8 cellular contexts compared by ENCODE assay signal in the genomic region with DNA sequence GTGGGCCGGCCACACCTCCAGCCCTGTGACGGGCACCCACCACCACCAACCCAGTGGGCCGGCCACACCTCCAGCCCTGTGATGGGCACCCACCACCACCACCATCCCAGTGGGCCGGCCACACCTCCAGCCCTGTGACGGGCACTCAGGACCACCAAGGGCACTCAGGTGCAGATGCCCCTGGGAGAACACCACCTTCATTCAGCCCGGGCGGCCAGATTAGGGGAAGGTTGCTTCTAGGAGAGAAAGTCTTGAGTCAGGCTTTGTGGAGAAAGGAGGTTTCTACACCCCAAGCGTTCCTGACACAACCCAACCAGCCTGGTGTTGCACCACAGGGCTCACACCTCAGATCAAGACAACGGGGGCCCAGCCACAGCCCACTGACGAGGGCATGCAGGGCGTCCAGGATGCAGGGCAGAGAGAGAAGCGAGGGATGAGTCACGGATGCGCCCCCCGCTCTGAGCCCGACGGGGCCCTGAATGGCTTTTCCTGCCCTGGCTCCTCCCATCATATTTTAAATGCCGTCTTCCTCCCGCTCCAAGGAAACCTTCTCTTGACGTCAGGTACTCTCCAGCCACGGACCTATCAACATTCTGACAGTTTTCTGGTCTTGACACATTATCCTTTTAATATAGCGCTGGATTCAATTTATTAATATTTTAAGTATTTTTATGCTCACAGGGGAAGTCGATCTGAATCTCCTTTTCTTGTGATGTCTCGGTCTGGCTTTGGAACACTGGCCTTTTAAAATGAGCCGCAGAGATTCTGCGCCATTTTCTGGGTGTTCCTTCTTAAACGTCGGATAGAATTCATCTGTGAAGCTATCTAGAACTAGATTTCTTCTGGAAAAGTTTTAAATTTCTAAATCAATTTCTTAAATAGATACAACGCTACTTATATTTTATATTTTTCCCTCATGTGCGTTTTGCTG.
DNase-seq lines count a peak whose midpoint lies in the region; ATAC-seq and TF ChIP-seq lines count a peak whose summit lies in the region.

No MANE protein-coding gene starts in this region.

- H3K4me1 ChIP-seq in DND-41 (ENCODE audit: insufficient read depth, low read length), result peaks cover 8% of the 10 kb centered on the region
- peaks cover 39% of the 10 kb centered on the region for H3K4me1 ChIP-seq in NT2/D1 (ENCODE audit: insufficient read depth, insufficient read length)

- no peak overlapping the region for H3K9ac ChIP-seq in DND-41 (ENCODE audit: low read depth, low read length)
- peak overlapping the region; percentile 74 for H3K9ac ChIP-seq in NT2/D1 (ENCODE audit: insufficient read length, low read depth)

- peak overlapping the region; percentile 43 for H3K4me2 ChIP-seq in DND-41 (ENCODE audit: insufficient read depth, low read length)

- peak; percentile 89 for ATAC-seq in DND-41 (ENCODE audit: insufficient read depth, low read depth)
- peak; percentile 59 for ATAC-seq in HG03521 (IDR thresholded peaks at IDR 0.05; ENCODE audit: unreplicated experiment)
- no peak for ATAC-seq in GM21528 (IDR thresholded peaks at IDR 0.05; ENCODE audit: low FRiP score, unreplicated experiment)

- DNase-seq in DND-41 (peak; percentile 64), NT2/D1 (ENCODE audit: low read depth, low spot score) (peak; percentile 85), activated T-cell treated with anti-CD3 and anti-CD28 coated beads for 1 hour (ENCODE audit: low read depth) (peak; percentile 58), epidermal melanocyte (ENCODE audit: insufficient read length, low spot score) (peak; percentile 49), middle frontal gyrus (ENCODE audit: extremely low spot score, low spot score) (peak; percentile 9)
- DNase-seq in stimulated activated CD8-positive, alpha-beta memory T cell treated with anti-CD3 and anti-CD28 coated beads, Interleukin-15, amount 100 ng/mL, for 24 hours (ENCODE audit: low read depth), result peak; percentile 43

- H3K36me3 ChIP-seq in DND-41 (ENCODE audit: insufficient read depth, low read length) (peaks cover 14% of the 10 kb centered on the region), NT2/D1 (ENCODE audit: insufficient read depth, insufficient read length, low read length) (peaks cover 30% of the 10 kb centered on the region)

- 0 out of 2 replicates have a peak overlapping the region, but pooled peaks have one; percentile 1 for H2AFZ ChIP-seq in DND-41 (ENCODE audit: low read depth, low read length)

- H3K79me2 ChIP-seq in DND-41 (ENCODE audit: insufficient read depth, low read length), result no peaks in the 10 kb centered on the region

- H3K27me3 ChIP-seq in DND-41 (ENCODE audit: insufficient read depth, low read length, poor library complexity) (no peaks in the 10 kb centered on the region), NT2/D1 (ENCODE audit: insufficient read depth, insufficient read length) (no peaks in the 10 kb centered on the region)

- H3K4me3 ChIP-seq in DND-41 (ENCODE audit: low read depth in 1 of 2, low read length in 2 of 2) (peak overlapping the region in 1 of 2 experiments; percentile 26; a peak in 1 of 4 replicates), NT2/D1 (ENCODE audit: insufficient read length, low read depth) (peak overlapping the region; percentile 59)

- no peaks in the 10 kb centered on the region for H4K20me1 ChIP-seq in DND-41 (ENCODE audit: insufficient read depth, low read length)

- TF ChIP-seq CTCF in DND-41 (IDR thresholded peaks at IDR 0.05; ENCODE audit: borderline replicate concordance, extremely low read depth, low read length, poor library complexity, severe bottlenecking), result no peak

- no peak overlapping the region for H3K27ac ChIP-seq in DND-41 (ENCODE audit: low read length)

- H3K9me3 ChIP-seq in DND-41 (ENCODE audit: insufficient read depth, low read length, severe bottlenecking), result no peaks in the 10 kb centered on the region
- H3K9me3 ChIP-seq in NT2/D1 (ENCODE audit: insufficient read depth, low read length), result no peaks in the 10 kb centered on the region

Comparison
In these comparisons a context has a peak if more than half of its experiments do, and no peak if none do; other contexts are left out.
1. DNase-seq: peak in every context shown above with its lines; median percentile 85 in NT2/D1; 64 in DND-41; 58 in activated T-cell treated with anti-CD3 and anti-CD28 coated beads for 1 hour; 49 in epidermal melanocyte; 43 in stimulated activated CD8-positive, alpha-beta memory T cell treated with anti-CD3 and anti-CD28 coated beads, Interleukin-15, amount 100 ng/mL, for 24 hours; 9 in middle frontal gyrus.